Comparison of ENCODE assay signal across 1 cellular context in the genomic region with DNA sequence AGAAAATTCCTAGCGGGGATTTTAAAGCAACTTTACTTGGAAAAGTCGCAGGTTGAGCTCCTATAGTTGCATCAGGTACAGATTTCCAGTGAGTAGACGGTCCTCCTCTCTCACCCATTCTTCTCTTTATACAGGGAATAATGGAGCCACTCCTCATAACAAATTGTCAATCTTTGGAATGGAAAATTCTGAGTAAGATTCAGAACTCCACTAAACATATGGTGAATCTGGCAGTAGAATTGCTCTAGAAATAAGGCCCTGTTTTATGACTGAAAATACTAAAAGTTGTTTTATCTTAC.
TF ChIP-seq lines count a peak whose summit lies in the region.

No MANE protein-coding gene starts in this region.

TF ChIP-seq in GM23338, 12 proteins besides CTCF, POLR2A, EP300 and RAD21 (continued from another document):
- TF ChIP-seq, protein P1, sequence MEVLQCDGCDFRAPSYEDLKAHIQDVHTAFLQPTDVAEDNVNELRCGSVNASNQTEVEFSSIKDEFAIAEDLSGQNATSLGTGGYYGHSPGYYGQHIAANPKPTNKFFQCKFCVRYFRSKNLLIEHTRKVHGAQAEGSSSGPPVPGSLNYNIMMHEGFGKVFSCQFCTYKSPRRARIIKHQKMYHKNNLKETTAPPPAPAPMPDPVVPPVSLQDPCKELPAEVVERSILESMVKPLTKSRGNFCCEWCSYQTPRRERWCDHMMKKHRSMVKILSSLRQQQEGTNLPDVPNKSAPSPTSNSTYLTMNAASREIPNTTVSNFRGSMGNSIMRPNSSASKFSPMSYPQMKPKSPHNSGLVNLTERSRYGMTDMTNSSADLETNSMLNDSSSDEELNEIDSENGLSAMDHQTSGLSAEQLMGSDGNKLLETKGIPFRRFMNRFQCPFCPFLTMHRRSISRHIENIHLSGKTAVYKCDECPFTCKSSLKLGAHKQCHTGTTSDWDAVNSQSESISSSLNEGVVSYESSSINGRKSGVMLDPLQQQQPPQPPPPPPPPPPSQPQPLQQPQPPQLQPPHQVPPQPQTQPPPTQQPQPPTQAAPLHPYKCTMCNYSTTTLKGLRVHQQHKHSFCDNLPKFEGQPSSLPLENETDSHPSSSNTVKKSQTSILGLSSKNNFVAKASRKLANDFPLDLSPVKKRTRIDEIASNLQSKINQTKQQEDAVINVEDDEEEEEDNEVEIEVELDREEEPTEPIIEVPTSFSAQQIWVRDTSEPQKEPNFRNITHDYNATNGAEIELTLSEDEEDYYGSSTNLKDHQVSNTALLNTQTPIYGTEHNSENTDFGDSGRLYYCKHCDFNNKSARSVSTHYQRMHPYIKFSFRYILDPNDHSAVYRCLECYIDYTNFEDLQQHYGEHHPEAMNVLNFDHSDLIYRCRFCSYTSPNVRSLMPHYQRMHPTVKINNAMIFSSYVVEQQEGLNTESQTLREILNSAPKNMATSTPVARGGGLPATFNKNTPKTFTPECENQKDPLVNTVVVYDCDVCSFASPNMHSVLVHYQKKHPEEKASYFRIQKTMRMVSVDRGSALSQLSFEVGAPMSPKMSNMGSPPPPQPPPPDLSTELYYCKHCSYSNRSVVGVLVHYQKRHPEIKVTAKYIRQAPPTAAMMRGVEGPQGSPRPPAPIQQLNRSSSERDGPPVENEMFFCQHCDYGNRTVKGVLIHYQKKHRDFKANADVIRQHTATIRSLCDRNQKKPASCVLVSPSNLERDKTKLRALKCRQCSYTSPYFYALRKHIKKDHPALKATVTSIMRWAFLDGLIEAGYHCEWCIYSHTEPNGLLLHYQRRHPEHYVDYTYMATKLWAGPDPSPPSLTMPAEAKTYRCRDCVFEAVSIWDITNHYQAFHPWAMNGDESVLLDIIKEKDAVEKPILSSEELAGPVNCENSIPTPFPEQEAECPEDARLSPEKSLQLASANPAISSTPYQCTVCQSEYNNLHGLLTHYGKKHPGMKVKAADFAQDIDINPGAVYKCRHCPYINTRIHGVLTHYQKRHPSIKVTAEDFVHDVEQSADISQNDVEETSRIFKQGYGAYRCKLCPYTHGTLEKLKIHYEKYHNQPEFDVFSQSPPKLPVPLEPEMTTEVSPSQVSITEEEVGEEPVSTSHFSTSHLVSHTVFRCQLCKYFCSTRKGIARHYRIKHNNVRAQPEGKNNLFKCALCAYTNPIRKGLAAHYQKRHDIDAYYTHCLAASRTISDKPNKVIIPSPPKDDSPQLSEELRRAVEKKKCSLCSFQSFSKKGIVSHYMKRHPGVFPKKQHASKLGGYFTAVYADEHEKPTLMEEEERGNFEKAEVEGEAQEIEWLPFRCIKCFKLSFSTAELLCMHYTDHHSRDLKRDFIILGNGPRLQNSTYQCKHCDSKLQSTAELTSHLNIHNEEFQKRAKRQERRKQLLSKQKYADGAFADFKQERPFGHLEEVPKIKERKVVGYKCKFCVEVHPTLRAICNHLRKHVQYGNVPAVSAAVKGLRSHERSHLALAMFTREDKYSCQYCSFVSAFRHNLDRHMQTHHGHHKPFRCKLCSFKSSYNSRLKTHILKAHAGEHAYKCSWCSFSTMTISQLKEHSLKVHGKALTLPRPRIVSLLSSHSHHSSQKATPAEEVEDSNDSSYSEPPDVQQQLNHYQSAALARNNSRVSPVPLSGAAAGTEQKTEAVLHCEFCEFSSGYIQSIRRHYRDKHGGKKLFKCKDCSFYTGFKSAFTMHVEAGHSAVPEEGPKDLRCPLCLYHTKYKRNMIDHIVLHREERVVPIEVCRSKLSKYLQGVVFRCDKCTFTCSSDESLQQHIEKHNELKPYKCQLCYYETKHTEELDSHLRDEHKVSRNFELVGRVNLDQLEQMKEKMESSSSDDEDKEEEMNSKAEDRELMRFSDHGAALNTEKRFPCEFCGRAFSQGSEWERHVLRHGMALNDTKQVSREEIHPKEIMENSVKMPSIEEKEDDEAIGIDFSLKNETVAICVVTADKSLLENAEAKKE (CRISPR knock-in tag; IDR thresholded peaks at IDR 0.05): no peak
- TF ChIP-seq ZNF114 (CRISPR knock-in tag; IDR thresholded peaks at IDR 0.05): no peak
